In the genomic region with DNA sequence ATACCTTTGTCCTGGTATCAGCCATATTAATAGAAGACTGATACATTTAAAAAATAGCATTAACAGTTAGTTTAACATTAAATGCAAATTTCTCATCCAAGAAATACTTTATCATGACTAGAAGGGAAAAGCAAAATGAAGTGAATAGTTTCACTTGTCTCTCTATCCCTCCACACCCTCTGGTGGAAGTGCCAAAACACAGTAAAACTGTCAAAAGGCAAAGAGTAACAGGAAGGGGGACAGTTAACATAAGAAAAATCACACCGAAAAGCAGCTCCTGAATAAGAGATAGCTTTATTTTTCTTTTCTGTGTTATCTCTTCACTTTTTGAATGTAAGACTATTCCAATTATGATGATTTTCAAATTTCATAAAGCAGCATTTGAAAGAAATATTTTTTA, we compare ENCODE assay signal across 10 cellular contexts.
DNase-seq lines count a peak whose midpoint lies in the region; ATAC-seq, FAIRE-seq and TF ChIP-seq lines count a peak whose summit lies in the region.
"Had no signal": no experiment of that assay in that cellular context is flagged by ENCODE, and none has a peak within 500 bp of the region (broad histone marks: within the 10 kb centered on the region; RNA-seq: fewer than 3 reads in every experiment).

No MANE protein-coding gene starts in this region.

- H4K8ac ChIP-seq in H1 (ENCODE audit: extremely low read depth, insufficient read depth, low read length), result no peak overlapping the region

- H4K5ac ChIP-seq in H1 (ENCODE audit: insufficient read length, low read depth, low read length), result no peak overlapping the region

- peaks cover 11% of the 10 kb centered on the region for H3K36me3 Mint-ChIP-seq in activated naive CD8-positive, alpha-beta T cell treated with anti-CD3 and anti-CD28 coated beads, Interleukin-2, amount 10 ng/mL, durations not matched to agents 7 days and 5 days
- peaks cover 19% of the 10 kb centered on the region for H3K36me3 Mint-ChIP-seq in activated naive CD8-positive, alpha-beta T cell treated with anti-CD3 and anti-CD28 coated beads, Interleukin-2, amount 50 U/mL, for 24 hours (ENCODE audit: low read depth)
- H3K36me3 Mint-ChIP-seq in stimulated activated naive B cell treated with anti-CD40 and anti-IgM and Interleukin-4, amounts not matched to agents 10 μg/mL and 1 μg/mL and 100 μg/mL, for 72 hours, result peaks cover 5 to 15% of the 10 kb centered on the region in 2 donors

- no peak overlapping the region for H3K23ac ChIP-seq in H1 (ENCODE audit: insufficient read length)

- peaks cover 0 to 5% (median 4%) of the 10 kb centered on the region in 4 experiments; a peak in 3 of 7 replicates for H3K4me1 ChIP-seq in H1 (replicated peaks in 1 of 4; ENCODE audit: control insufficient read depth in 3 of 4, insufficient read depth in 4 of 4, low read length in 3 of 4)

- H3K4me1 Mint-ChIP-seq in activated naive CD8-positive, alpha-beta T cell treated with anti-CD3 and anti-CD28 coated beads, Interleukin-2, amount 10 ng/mL, durations not matched to agents 7 days and 5 days, result peaks cover 11% of the 10 kb centered on the region
- H3K4me1 Mint-ChIP-seq in activated naive CD8-positive, alpha-beta T cell treated with anti-CD3 and anti-CD28 coated beads, Interleukin-2, amount 50 U/mL, for 24 hours, result peaks cover 18% of the 10 kb centered on the region
- H3K4me1 Mint-ChIP-seq in stimulated activated naive B cell treated with anti-CD40 and anti-IgM and Interleukin-4, amounts not matched to agents 10 μg/mL and 1 μg/mL and 100 μg/mL, for 72 hours, result peaks cover 10 to 17% of the 10 kb centered on the region in 2 donors

- H3K18ac ChIP-seq in H1 (ENCODE audit: extremely low read depth, low read length), result no peak overlapping the region

- no peak overlapping the region for H4K91ac ChIP-seq in H1 (replicated peaks; ENCODE audit: insufficient read length, low read length)

- H2BK5ac ChIP-seq in H1 (ENCODE audit: low read depth, low read length), result no peak overlapping the region

- H3K27ac Mint-ChIP-seq in activated naive CD8-positive, alpha-beta T cell treated with anti-CD3 and anti-CD28 coated beads, Interleukin-2, amount 10 ng/mL, durations not matched to agents 7 days and 5 days, result no peak overlapping the region
- no peak overlapping the region for H3K27ac Mint-ChIP-seq in activated naive CD8-positive, alpha-beta T cell treated with anti-CD3 and anti-CD28 coated beads, Interleukin-2, amount 50 U/mL, for 24 hours
- H3K27ac Mint-ChIP-seq in stimulated activated naive B cell treated with anti-CD40 and anti-IgM and Interleukin-4, amounts not matched to agents 10 μg/mL and 1 μg/mL and 100 μg/mL, for 72 hours, result no peak overlapping the region
- H3K27ac Mint-ChIP-seq: activated CD4-positive, alpha-beta memory T cell treated with anti-CD3 and anti-CD28 coated beads for 36 hours; dendritic cell treated with granulocyte-macrophage colony-stimulating factor and Interleukin-4, amounts not matched to agents 40 ng/mL and 50 ng/mL, for 4 days had no signal

- H3K36me3 ChIP-seq in H1 (ENCODE audit: control insufficient read depth in 2 of 4, insufficient read depth in 4 of 4, low read length in 3 of 4), result no peaks in the 10 kb centered on the region

- H3K9ac ChIP-seq in H1 (replicated peaks in 1 of 4; ENCODE audit: extremely low read depth in 1 of 4, low read depth in 3 of 4, low read length in 3 of 4), result no peak overlapping the region

- no peak overlapping the region for H3K14ac ChIP-seq in H1 (ENCODE audit: insufficient read length)

- H2BK20ac ChIP-seq in H1 (ENCODE audit: low read length), result no peak overlapping the region

- peak; percentile 50 for FAIRE-seq in H1 (lab: Jason Lieb, UNC)

- TF ChIP-seq POLR2A in H1 (IDR thresholded peaks at IDR 0.05; ENCODE audit: control extremely low read depth in 1 of 2, low read depth in 2 of 2, low read length in 2 of 2), result no peak

- H2BK15ac ChIP-seq in H1 (ENCODE audit: low read length), result no peak overlapping the region

- H3K23me2 ChIP-seq in H1 (ENCODE audit: low read depth, low read length), result no peaks in the 10 kb centered on the region

- no peak overlapping the region for H2AFZ ChIP-seq in H1 (ENCODE audit: low read length)

- H2BK12ac ChIP-seq in H1 (ENCODE audit: low read depth, low read length), result no peak overlapping the region

- H4K20me1 ChIP-seq in H1 (replicated peaks in 1 of 2; ENCODE audit: control insufficient read depth in 1 of 2, insufficient read depth in 2 of 2, low read length in 2 of 2), result no peaks in the 10 kb centered on the region

- TF ChIP-seq RAD21 in H1 (IDR thresholded peaks at IDR 0.05 in 1 of 2, conservative IDR thresholded peaks at IDR 0.05 in 1 of 2; ENCODE audit: low read depth in 2 of 2, low read length in 2 of 2), result peak; percentile 64 to 65

- CTCF ChIA-PET in H1 (lab: Charles Lee; ENCODE audit: partially characterized antibody), result interaction anchor here (0.6 to 2.3 kb wide), 7 partner anchors 17 to 547 kb away, joined by 3 to 8 read pairs (median 3); no protein-coding TSS in a partner anchor

- no peak overlapping the region for H2AK5ac ChIP-seq in H1 (ENCODE audit: low read depth, low read length)

- H3K4me3 ChIP-seq in H1 (ENCODE audit: extremely low read depth in 1 of 4, insufficient read depth in 2 of 4, low read depth in 3 of 4, low read length in 4 of 4), result no peak overlapping the region
- no peak overlapping the region for H3K4me3 ChIP-seq in retinal pigment epithelial cell (ENCODE audit: low read length)

- no peak overlapping the region for H3K4me2 ChIP-seq in H1 (ENCODE audit: insufficient read depth in 1 of 2, low read depth in 2 of 2, low read length in 2 of 2)

- H3K79me1 ChIP-seq in H1 (ENCODE audit: low read depth, low read length), result no peaks in the 10 kb centered on the region

- no peak for TF ChIP-seq EP300 in H1 (IDR thresholded peaks at IDR 0.05; ENCODE audit: borderline replicate concordance in 1 of 2, low read depth in 2 of 2, low read length in 2 of 2)

- H3K27ac ChIP-seq in H1 (ENCODE audit: low read depth, low read length), result no peak overlapping the region

- DNase-seq in activated naive CD8-positive, alpha-beta T cell treated with anti-CD3 and anti-CD28 coated beads, Interleukin-2, amount 10 ng/mL, durations not matched to agents 7 days and 5 days, result no peak
- DNase-seq in activated naive CD8-positive, alpha-beta T cell treated with anti-CD3 and anti-CD28 coated beads, Interleukin-2, amount 50 U/mL, for 24 hours, result no peak
- DNase-seq in M059J (ENCODE audit: low read depth) (peak; percentile 17), H1 (ENCODE audit: low read depth in 1 of 2, low spot score in 2 of 2) (no peak), retinal pigment epithelial cell (ENCODE audit: low read depth) (no peak), ureter (ENCODE audit: low spot score) (no peak), NCI-H2227 (lab: John Stamatoyannopoulos, UW; ENCODE audit: unreplicated experiment) (no peak)
- no peak for DNase-seq in stimulated activated naive B cell treated with anti-CD40 and anti-IgM and Interleukin-4, amounts not matched to agents 10 μg/mL and 1 μg/mL and 100 μg/mL, for 72 hours
- DNase-seq: activated CD4-positive, alpha-beta memory T cell treated with anti-CD3 and anti-CD28 coated beads for 36 hours had no signal

- H3K9me3 Mint-ChIP-seq in activated naive CD8-positive, alpha-beta T cell treated with anti-CD3 and anti-CD28 coated beads, Interleukin-2, amount 10 ng/mL, durations not matched to agents 7 days and 5 days, result no peaks in the 10 kb centered on the region
- no peaks in the 10 kb centered on the region for H3K9me3 Mint-ChIP-seq in activated naive CD8-positive, alpha-beta T cell treated with anti-CD3 and anti-CD28 coated beads, Interleukin-2, amount 50 U/mL, for 24 hours
- no peaks in the 10 kb centered on the region for H3K9me3 Mint-ChIP-seq in stimulated activated naive B cell treated with anti-CD40 and anti-IgM and Interleukin-4, amounts not matched to agents 10 μg/mL and 1 μg/mL and 100 μg/mL, for 72 hours
- H3K9me3 Mint-ChIP-seq: activated CD4-positive, alpha-beta memory T cell treated with anti-CD3 and anti-CD28 coated beads for 36 hours; dendritic cell treated with granulocyte-macrophage colony-stimulating factor and Interleukin-4, amounts not matched to agents 40 ng/mL and 50 ng/mL, for 4 days had no signal

- 77% methylated on average over 1 of the region's 1 CpG; no CpG with 5 or more reads in 1 of the 2 experiments for WGBS in H1 (ENCODE audit: extremely low coverage in 1 of 2, insufficient coverage in 1 of 2, insufficient read length in 1 of 2, insufficient replicate concordance in 2 of 2, low coverage in 1 of 2, low lambda C conversion rate in 2 of 2, missing lambda C conversion rate in 1 of 2), 2 experiments

- H3K27me3 ChIP-seq in H1 (replicated peaks in 1 of 4; ENCODE audit: control insufficient read depth in 3 of 4, extremely low read depth in 1 of 4, insufficient read depth in 3 of 4, low read length in 3 of 4), result no peaks in the 10 kb centered on the region

- no peak overlapping the region for H3K4ac ChIP-seq in H1 (replicated peaks; ENCODE audit: insufficient read length, low read depth, low read length)

- no peak overlapping the region for H3K56ac ChIP-seq in H1 (replicated peaks; ENCODE audit: insufficient read length, low read depth, low read length)

- ATAC-seq in activated naive CD8-positive, alpha-beta T cell treated with anti-CD3 and anti-CD28 coated beads, Interleukin-2, amount 10 ng/mL, durations not matched to agents 7 days and 5 days (ENCODE audit: low read depth), result peak; percentile 42
- no peak for ATAC-seq in activated naive CD8-positive, alpha-beta T cell treated with anti-CD3 and anti-CD28 coated beads, Interleukin-2, amount 50 U/mL, for 24 hours
- ATAC-seq in stimulated activated naive B cell treated with anti-CD40 and anti-IgM and Interleukin-4, amounts not matched to agents 10 μg/mL and 1 μg/mL and 100 μg/mL, for 72 hours (replicated peaks), result no peak

- H3K79me2 ChIP-seq in H1 (ENCODE audit: control insufficient read depth in 1 of 2, insufficient read depth in 2 of 2, low read length in 2 of 2), result no peaks in the 10 kb centered on the region; a peak in 1 of 4 replicates

- H2BK120ac ChIP-seq in H1 (replicated peaks; ENCODE audit: low read depth, low read length), result no peak overlapping the region

- H3K4me3 Mint-ChIP-seq in activated naive CD8-positive, alpha-beta T cell treated with anti-CD3 and anti-CD28 coated beads, Interleukin-2, amount 10 ng/mL, durations not matched to agents 7 days and 5 days, result no peak overlapping the region
- H3K4me3 Mint-ChIP-seq in activated naive CD8-positive, alpha-beta T cell treated with anti-CD3 and anti-CD28 coated beads, Interleukin-2, amount 50 U/mL, for 24 hours, result no peak overlapping the region
- H3K4me3 Mint-ChIP-seq in stimulated activated naive B cell treated with anti-CD40 and anti-IgM and Interleukin-4, amounts not matched to agents 10 μg/mL and 1 μg/mL and 100 μg/mL, for 72 hours, result no peak overlapping the region
- H3K4me3 Mint-ChIP-seq: activated CD4-positive, alpha-beta memory T cell treated with anti-CD3 and anti-CD28 coated beads for 36 hours; dendritic cell treated with granulocyte-macrophage colony-stimulating factor and Interleukin-4, amounts not matched to agents 40 ng/mL and 50 ng/mL, for 4 days had no signal

- H3K27me3 Mint-ChIP-seq in activated naive CD8-positive, alpha-beta T cell treated with anti-CD3 and anti-CD28 coated beads, Interleukin-2, amount 10 ng/mL, durations not matched to agents 7 days and 5 days, result no peaks in the 10 kb centered on the region
- no peaks in the 10 kb centered on the region for H3K27me3 Mint-ChIP-seq in activated naive CD8-positive, alpha-beta T cell treated with anti-CD3 and anti-CD28 coated beads, Interleukin-2, amount 50 U/mL, for 24 hours
- H3K27me3 Mint-ChIP-seq in stimulated activated naive B cell treated with anti-CD40 and anti-IgM and Interleukin-4, amounts not matched to agents 10 μg/mL and 1 μg/mL and 100 μg/mL, for 72 hours, result no peaks in the 10 kb centered on the region
- H3K27me3 Mint-ChIP-seq: activated CD4-positive, alpha-beta memory T cell treated with anti-CD3 and anti-CD28 coated beads for 36 hours; dendritic cell treated with granulocyte-macrophage colony-stimulating factor and Interleukin-4, amounts not matched to agents 40 ng/mL and 50 ng/mL, for 4 days had no signal

- H3K9me3 ChIP-seq in H1 (ENCODE audit: insufficient read depth in 2 of 2, low read depth in 1 of 2, low read length in 1 of 2), result no peaks in the 10 kb centered on the region

- TF ChIP-seq CTCF in H1 (IDR thresholded peaks at IDR 0.05; ENCODE audit: control extremely low read depth in 1 of 3, insufficient read depth in 1 of 3, low read depth in 1 of 3, low read length in 3 of 3), result peak in 2 of 3 experiments; percentile 21 to 46; a peak in 2 of 4 replicates
- TF ChIP-seq CTCF in retinal pigment epithelial cell (conservative IDR thresholded peaks at IDR 0.05; ENCODE audit: low read depth, low read length), result peak; percentile 28

- POLR2A ChIA-PET in activated naive CD8-positive, alpha-beta T cell treated with anti-CD3 and anti-CD28 coated beads, Interleukin-2, amount 10 ng/mL, durations not matched to agents 7 days and 5 days (lab: Charles Lee), result interaction anchor here (0.6 kb wide), 1 partner anchor 29 kb away, joined by 3 read pairs; no protein-coding TSS in a partner anchor
- POLR2A ChIA-PET in H1 (lab: Charles Lee; ENCODE audit: partially characterized antibody), result no interaction called here
